Comparison of ENCODE assay signal across 8 cellular contexts in genomic region chr11:19777032-19777341, GRCh38.
DNase-seq lines count a peak whose midpoint lies in the region; ATAC-seq and TF ChIP-seq lines count a peak whose summit lies in the region.

No MANE protein-coding gene starts in this region.

- H3K36me3 ChIP-seq in mammary epithelial cell (ENCODE audit: insufficient read depth, low read length), result no peaks in the 10 kb centered on the region
- H3K36me3 ChIP-seq in CD4-positive, alpha-beta memory T cell (ENCODE audit: insufficient read depth, low read length), result no peaks in the 10 kb centered on the region

- H2AFZ ChIP-seq in mammary epithelial cell (ENCODE audit: low read depth, low read length), result peak overlapping the region; percentile 58

- CTCF ChIA-PET in mammary epithelial cell (lab: Charles Lee; ENCODE audit: low non-redundant PET), result no interaction called here
- CTCF ChIA-PET in CD4-positive, alpha-beta memory T cell (lab: Charles Lee; ENCODE audit: partially characterized antibody), result interaction anchor here (0.7 kb wide), 1 partner anchor 216 kb away, joined by 3 read pairs; no protein-coding TSS in a partner anchor

- H3K9me3 ChIP-seq in mammary epithelial cell (replicated peaks; ENCODE audit: insufficient read depth, low read length), result no peaks in the 10 kb centered on the region
- no peaks in the 10 kb centered on the region for H3K9me3 ChIP-seq in CD4-positive, alpha-beta memory T cell (ENCODE audit: control insufficient read depth in 1 of 2, low read length in 2 of 2)

- peaks cover 57% of the 10 kb centered on the region for H3K27me3 Mint-ChIP-seq in activated T-cell treated with anti-CD3 and anti-CD28 coated beads, Interleukin-2, amount 50 U/mL, for 72 hours (ENCODE audit: low read depth)
- H3K27me3 Mint-ChIP-seq in activated T-cell treated with anti-CD3 and anti-CD28 coated beads, Interleukin-2, amount 50 U/mL, for 24 hours, result peaks cover 77% of the 10 kb centered on the region
- H3K27me3 Mint-ChIP-seq in CD4-positive, alpha-beta memory T cell, result peaks cover 36 to 40% of the 10 kb centered on the region in 2 donors

- no peak overlapping the region for H3K9ac ChIP-seq in mammary epithelial cell (ENCODE audit: insufficient read depth, low read length)

- no peak overlapping the region for H3K27ac ChIP-seq in mammary epithelial cell (ENCODE audit: insufficient read depth, low read depth, low read length)
- no peak overlapping the region for H3K27ac ChIP-seq in CD4-positive, alpha-beta memory T cell (ENCODE audit: low read depth, low read length)

- H3K36me3 Mint-ChIP-seq in activated T-cell treated with anti-CD3 and anti-CD28 coated beads, Interleukin-2, amount 50 U/mL, for 72 hours (ENCODE audit: insufficient read depth in 2 of 2), result peaks cover 4 to 6% of the 10 kb centered on the region in 2 donors
- no peaks in the 10 kb centered on the region for H3K36me3 Mint-ChIP-seq in activated T-cell treated with anti-CD3 and anti-CD28 coated beads, Interleukin-2, amount 50 U/mL, for 24 hours (ENCODE audit: low read depth)
- no peaks in the 10 kb centered on the region for H3K36me3 Mint-ChIP-seq in CD4-positive, alpha-beta memory T cell

- in situ Hi-C loops in mammary epithelial cell (cut with MboI; ENCODE audit: low sequenced_read_pairs in 2 of 2), result no loop called here

- peak overlapping the region; percentile 29 to 41 (median 30) for H3K4me3 ChIP-seq in mammary epithelial cell (replicated peaks in 1 of 3; ENCODE audit: insufficient read depth in 1 of 3, low read depth in 2 of 3, low read length in 3 of 3)
- H3K4me3 ChIP-seq in CD4-positive, alpha-beta memory T cell (ENCODE audit: low read length in 2 of 2), result no peak overlapping the region

- dilution Hi-C loops in mammary epithelial cell (cut with HindIII; ENCODE audit: low sequenced_read_pairs), result no loop called here

- H3K4me2 ChIP-seq in mammary epithelial cell (ENCODE audit: insufficient read depth, low read depth, low read length), result peak overlapping the region; percentile 84

- H3K9me3 Mint-ChIP-seq in activated T-cell treated with anti-CD3 and anti-CD28 coated beads, Interleukin-2, amount 50 U/mL, for 72 hours, result no peaks in the 10 kb centered on the region
- H3K9me3 Mint-ChIP-seq in activated T-cell treated with anti-CD3 and anti-CD28 coated beads, Interleukin-2, amount 50 U/mL, for 24 hours, result no peaks in the 10 kb centered on the region
- peaks cover 0 to 5% (median 0%) of the 10 kb centered on the region in 8 donors for H3K9me3 Mint-ChIP-seq in CD4-positive, alpha-beta memory T cell

- DNase-seq in activated T-cell treated with anti-CD3 and anti-CD28 coated beads, Interleukin-2, amount 50 U/mL, for 72 hours, result peak in 1 of 2 donors; percentile 12
- DNase-seq in activated T-cell treated with anti-CD3 and anti-CD28 coated beads, Interleukin-2, amount 50 U/mL, for 24 hours, result no peak
- no peak for DNase-seq in mammary epithelial cell
- DNase-seq in lung microvascular endothelial cell (ENCODE audit: low read depth in 2 of 2), result peak; percentile 33 to 49
- DNase-seq in OCI-M1 (lab: John Stamatoyannopoulos, UW), result no peak
- no peak for DNase-seq in CD4-positive, alpha-beta memory T cell

- H3K27me3 ChIP-seq in mammary epithelial cell (ENCODE audit: insufficient read depth, low read length), result no peaks in the 10 kb centered on the region
- H3K27me3 ChIP-seq in CD4-positive, alpha-beta memory T cell (ENCODE audit: insufficient read depth, low read length), result peaks cover 6% of the 10 kb centered on the region

- BruUV-seq in mammary epithelial cell (replicated peaks; lab: Mats Ljungman, UMichigan), result no TSS peak

- peaks cover 7% of the 10 kb centered on the region for H3K4me1 ChIP-seq in mammary epithelial cell (ENCODE audit: insufficient read depth, low read length)
- H3K4me1 ChIP-seq in CD4-positive, alpha-beta memory T cell (ENCODE audit: insufficient read depth, low read length), result peaks cover 6% of the 10 kb centered on the region

- peaks cover 10% of the 10 kb centered on the region for H3K4me1 Mint-ChIP-seq in activated T-cell treated with anti-CD3 and anti-CD28 coated beads, Interleukin-2, amount 50 U/mL, for 72 hours (ENCODE audit: low read depth)
- peaks cover 10% of the 10 kb centered on the region for H3K4me1 Mint-ChIP-seq in activated T-cell treated with anti-CD3 and anti-CD28 coated beads, Interleukin-2, amount 50 U/mL, for 24 hours (ENCODE audit: low read depth)
- peaks cover 7 to 18% (median 14%) of the 10 kb centered on the region in 4 donors for H3K4me1 Mint-ChIP-seq in CD4-positive, alpha-beta memory T cell

- H3K27ac Mint-ChIP-seq in activated T-cell treated with anti-CD3 and anti-CD28 coated beads, Interleukin-2, amount 50 U/mL, for 72 hours, result no peak overlapping the region
- H3K27ac Mint-ChIP-seq in activated T-cell treated with anti-CD3 and anti-CD28 coated beads, Interleukin-2, amount 50 U/mL, for 24 hours, result no peak overlapping the region
- H3K27ac Mint-ChIP-seq in CD4-positive, alpha-beta memory T cell, result no peak overlapping the region

- no peaks in the 10 kb centered on the region for H3K79me2 ChIP-seq in mammary epithelial cell (ENCODE audit: insufficient read depth, low read length)

- WGBS in mammary epithelial cell (ENCODE audit: low coverage, missing lambda C conversion rate), result no CpG with 5 or more reads among the region's 45 CpGs

- ATAC-seq in activated T-cell treated with anti-CD3 and anti-CD28 coated beads, Interleukin-2, amount 50 U/mL, for 72 hours (replicated peaks in 1 of 2), result peak; percentile 37 to 41
- ATAC-seq in HG03097 (IDR thresholded peaks at IDR 0.05; ENCODE audit: low FRiP score, unreplicated experiment) (peak; percentile 12), HG03469 (IDR thresholded peaks at IDR 0.05; ENCODE audit: unreplicated experiment) (no peak)

- POLR2A ChIA-PET in CD4-positive, alpha-beta memory T cell (lab: Charles Lee; ENCODE audit: partially characterized antibody), result no interaction called here

- peak overlapping the region; percentile 68 to 82 for H3K4me3 Mint-ChIP-seq in activated T-cell treated with anti-CD3 and anti-CD28 coated beads, Interleukin-2, amount 50 U/mL, for 72 hours
- no peak overlapping the region for H3K4me3 Mint-ChIP-seq in activated T-cell treated with anti-CD3 and anti-CD28 coated beads, Interleukin-2, amount 50 U/mL, for 24 hours
- no peak overlapping the region for H3K4me3 Mint-ChIP-seq in CD4-positive, alpha-beta memory T cell

- H4K20me1 ChIP-seq in mammary epithelial cell (ENCODE audit: insufficient read depth, low read length), result no peaks in the 10 kb centered on the region

- intact Hi-C loops in mammary epithelial cell (cut with micrococcal nuclease), result no loop called here
- intact Hi-C loops in CD4-positive, alpha-beta memory T cell (cut with micrococcal nuclease), result no loop called here

- TF ChIP-seq CTCF in mammary epithelial cell (conservative IDR thresholded peaks at IDR 0.05 in 1 of 2, IDR thresholded peaks at IDR 0.05 in 1 of 2; ENCODE audit: extremely low read depth in 1 of 2, insufficient read depth in 1 of 2, low read depth in 1 of 2, low read length in 2 of 2), result no peak

Comparison
In these comparisons a context has a peak if more than half of its experiments do, and no peak if none do; other contexts are left out.
1. H3K4me3 Mint-ChIP-seq: peak in activated T-cell treated with anti-CD3 and anti-CD28 coated beads, Interleukin-2, amount 50 U/mL, for 72 hours (2 of 2); none in activated T-cell treated with anti-CD3 and anti-CD28 coated beads, Interleukin-2, amount 50 U/mL, for 24 hours (single experiment) and CD4-positive, alpha-beta memory T cell (0 of 8).
2. DNase-seq: peak in lung microvascular endothelial cell (2 of 2); none in activated T-cell treated with anti-CD3 and anti-CD28 coated beads, Interleukin-2, amount 50 U/mL, for 24 hours (single experiment), mammary epithelial cell (single experiment), OCI-M1 (single experiment) and CD4-positive, alpha-beta memory T cell (0 of 5).
3. H3K4me3 ChIP-seq: peak in mammary epithelial cell (3 of 3); none in CD4-positive, alpha-beta memory T cell (0 of 2).